1 cellular context compared by ENCODE assay signal in genomic region chr3:111971533-111971932, GRCh38.
TF ChIP-seq lines count a peak whose summit lies in the region.

No MANE protein-coding gene starts in this region.

TF ChIP-seq in HEK293, 187 proteins besides CTCF, POLR2A, EP300 and RAD21 (continued from another document):
- TF ChIP-seq ZNF292 (tag by site-specific recombination; IDR thresholded peaks at IDR 0.05; ENCODE audit: borderline replicate concordance, low read depth) (no peak), RBAK (tag by site-specific recombination; IDR thresholded peaks at IDR 0.05) (no peak), ZNF473 (tag by site-specific recombination; IDR thresholded peaks at IDR 0.05) (no peak)
